ENCODE assay signal across 16 cellular contexts in the genomic region with DNA sequence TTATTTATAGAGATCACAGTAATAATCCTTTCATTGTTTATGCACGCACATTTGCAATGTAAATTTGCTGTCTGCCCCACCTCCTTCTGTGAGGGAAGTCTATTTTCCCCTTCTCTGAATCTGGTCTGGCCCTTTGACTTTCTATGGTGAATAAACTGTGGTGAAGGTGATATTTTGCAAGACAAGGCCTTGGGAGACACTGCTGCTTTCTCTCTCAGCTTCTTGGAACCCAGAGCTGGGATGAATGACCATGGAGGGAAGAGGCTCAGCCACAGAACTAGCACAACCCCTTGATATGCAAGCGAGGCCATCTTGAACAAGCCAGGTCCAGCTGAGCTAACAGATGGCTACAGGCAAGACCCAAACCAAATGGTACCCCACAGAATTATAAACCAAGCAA.
A peak's percentile ranks its signal among the peaks of the same experiment; 100 is the strongest.
DNase-seq lines count a peak whose midpoint lies in the region; TF ChIP-seq lines count a peak whose summit lies in the region.
"Had no signal": no experiment of that assay in that cellular context is flagged by ENCODE, and none has a peak within 500 bp of the region (broad histone marks: within the 10 kb centered on the region; RNA-seq: fewer than 3 reads in every experiment).

No MANE protein-coding gene starts in this region.

- no peaks in the 10 kb centered on the region for H3K27me3 ChIP-seq in HUES48 (ENCODE audit: control insufficient read depth, insufficient read depth, low read length)
- no peaks in the 10 kb centered on the region for H3K27me3 ChIP-seq in NT2/D1 (ENCODE audit: insufficient read depth, insufficient read length)
- no peaks in the 10 kb centered on the region for H3K27me3 ChIP-seq in CD4-positive, alpha-beta memory T cell (ENCODE audit: insufficient read depth, low read length)
- H3K27me3 ChIP-seq in A673 (replicated peaks; ENCODE audit: insufficient read depth, low read depth, low read length, poor library complexity) = no peaks in the 10 kb centered on the region

- H3K27ac ChIP-seq in HUES48 (ENCODE audit: low read depth, low read length) (peak overlapping the region; percentile 91), A673 (ENCODE audit: low read depth, low read length, poor library complexity, severe bottlenecking) (no peak overlapping the region)
- H3K27ac ChIP-seq in CD4-positive, alpha-beta memory T cell (ENCODE audit: low read depth, low read length) = no peak overlapping the region

- POLR2A ChIA-PET in CD4-positive, alpha-beta memory T cell (lab: Charles Lee; ENCODE audit: partially characterized antibody) = no interaction called here
- POLR2A ChIA-PET in A673 (lab: Charles Lee; ENCODE audit: low non-redundant PET) = no interaction called here

- no peaks in the 10 kb centered on the region for H3K27me3 Mint-ChIP-seq in glutamatergic neuron (ENCODE audit: unreplicated experiment)
- H3K27me3 Mint-ChIP-seq in CD4-positive, alpha-beta memory T cell = no peaks in the 10 kb centered on the region
- H3K27me3 Mint-ChIP-seq: T-cell had no signal

- H3K36me3 ChIP-seq in HUES48 (ENCODE audit: control insufficient read depth, insufficient read depth, low read length) (no peaks in the 10 kb centered on the region), NT2/D1 (ENCODE audit: insufficient read depth, insufficient read length, low read length) (no peaks in the 10 kb centered on the region), A673 (ENCODE audit: insufficient read depth, low read length, poor library complexity, severe bottlenecking) (no peaks in the 10 kb centered on the region)
- H3K36me3 ChIP-seq in CD4-positive, alpha-beta memory T cell (ENCODE audit: insufficient read depth, low read length) = no peaks in the 10 kb centered on the region

- H3K4me1 ChIP-seq in HUES48 (ENCODE audit: control insufficient read depth, insufficient read depth, low read length) = peaks cover 69% of the 10 kb centered on the region
- peaks cover 2% of the 10 kb centered on the region for H3K4me1 ChIP-seq in NT2/D1 (ENCODE audit: insufficient read depth, insufficient read length)
- no peaks in the 10 kb centered on the region for H3K4me1 ChIP-seq in CD4-positive, alpha-beta memory T cell (ENCODE audit: insufficient read depth, low read length)
- no peaks in the 10 kb centered on the region for H3K4me1 ChIP-seq in A673 (ENCODE audit: insufficient read depth, low read length, poor library complexity, severe bottlenecking)

- CTCF ChIA-PET in CD4-positive, alpha-beta memory T cell (lab: Charles Lee; ENCODE audit: partially characterized antibody) = no interaction called here
- CTCF ChIA-PET in A673 (lab: Charles Lee) = no interaction called here

- H3K9me3 ChIP-seq in HUES48 (ENCODE audit: control insufficient read depth, insufficient read depth, low read length) (no peaks in the 10 kb centered on the region), NT2/D1 (ENCODE audit: insufficient read depth, low read length) (peaks cover 34% of the 10 kb centered on the region), A673 (ENCODE audit: low read depth, low read length, poor library complexity, severe bottlenecking) (no peaks in the 10 kb centered on the region)
- H3K9me3 ChIP-seq in CD4-positive, alpha-beta memory T cell (ENCODE audit: control insufficient read depth in 1 of 2, low read length in 2 of 2) = no peaks in the 10 kb centered on the region

- intact Hi-C loops in CD4-positive, alpha-beta memory T cell (cut with micrococcal nuclease) = no loop called here
- intact Hi-C loops in A673 (cut with micrococcal nuclease; ENCODE audit: unreplicated experiment) = no loop called here

- TF ChIP-seq CTCF in glutamatergic neuron (IDR thresholded peaks at IDR 0.05; ENCODE audit: partially characterized antibody, unreplicated experiment) (no peak), A673 (conservative IDR thresholded peaks at IDR 0.05; ENCODE audit: low read depth, low read length) (no peak)

- no peak overlapping the region for H3K4me3 Mint-ChIP-seq in glutamatergic neuron (ENCODE audit: unreplicated experiment)
- H3K4me3 Mint-ChIP-seq in CD4-positive, alpha-beta memory T cell = no peak overlapping the region
- H3K4me3 Mint-ChIP-seq: CD8-positive, alpha-beta T cell; T-cell had no signal

- H3K27ac Mint-ChIP-seq in glutamatergic neuron (ENCODE audit: unreplicated experiment) = peak overlapping the region; percentile 93
- H3K27ac Mint-ChIP-seq in CD4-positive, alpha-beta memory T cell = no peak overlapping the region
- H3K27ac Mint-ChIP-seq: CD8-positive, alpha-beta T cell; T-cell had no signal

- DNase-seq in NT2/D1 (ENCODE audit: low read depth, low spot score) = peak; percentile 94
- no peak for DNase-seq in glutamatergic neuron
- no peak for DNase-seq in activated effector memory CD4-positive, alpha-beta T cell treated with Interleukin-2 at 50 U/mL for 16 hours
- DNase-seq in SKM-1 treated with dmso at 0.1 percent for 144 hours (lab: John Stamatoyannopoulos, UW; ENCODE audit: unreplicated experiment) = no peak
- no peak for DNase-seq in CD4-positive, alpha-beta memory T cell
- no peak for DNase-seq in A673 (ENCODE audit: low spot score)
- DNase-seq: CD8-positive, alpha-beta T cell; DND-41; GF-D8; IMR-90; Kasumi-1; NCI-H1105 treated with DMSO at 0.1 percent for 48 hours; NCI-H187 treated with DMSO at 0.1 percent for 48 hours; NCI-H82; T-cell had no signal

- H3K9ac ChIP-seq in HUES48 (ENCODE audit: low read depth, low read length) = no peak overlapping the region
- H3K9ac ChIP-seq in NT2/D1 (ENCODE audit: insufficient read length, low read depth) = no peak overlapping the region

- H3K9me3 Mint-ChIP-seq in glutamatergic neuron (ENCODE audit: unreplicated experiment) = peaks cover 2% of the 10 kb centered on the region
- no peaks in the 10 kb centered on the region for H3K9me3 Mint-ChIP-seq in CD4-positive, alpha-beta memory T cell
- H3K9me3 Mint-ChIP-seq: CD8-positive, alpha-beta T cell; T-cell had no signal

- H3K36me3 Mint-ChIP-seq in glutamatergic neuron (ENCODE audit: unreplicated experiment) = peaks cover 4% of the 10 kb centered on the region
- no peaks in the 10 kb centered on the region for H3K36me3 Mint-ChIP-seq in CD4-positive, alpha-beta memory T cell
- H3K36me3 Mint-ChIP-seq: CD8-positive, alpha-beta T cell; T-cell had no signal

- H3K4me3 ChIP-seq in HUES48 (ENCODE audit: low read depth, low read length) (no peak overlapping the region; the same call in 1 of the 2 replicates), NT2/D1 (ENCODE audit: insufficient read length, low read depth) (no peak overlapping the region), A673 (ENCODE audit: low read depth, low read length, poor library complexity, severe bottlenecking) (no peak overlapping the region)
- H3K4me3 ChIP-seq in CD4-positive, alpha-beta memory T cell (ENCODE audit: low read length in 2 of 2) = no peak overlapping the region

- no TSS peak for BruUV-seq in A673 (replicated peaks; lab: Mats Ljungman, UMichigan)

- peaks cover 16% of the 10 kb centered on the region for H3K4me1 Mint-ChIP-seq in glutamatergic neuron (ENCODE audit: low read depth, unreplicated experiment)
- H3K4me1 Mint-ChIP-seq in CD4-positive, alpha-beta memory T cell = peaks cover 0 to 4% (median 0%) of the 10 kb centered on the region in 4 donors
